17 cellular contexts compared by ENCODE assay signal in the genomic region with DNA sequence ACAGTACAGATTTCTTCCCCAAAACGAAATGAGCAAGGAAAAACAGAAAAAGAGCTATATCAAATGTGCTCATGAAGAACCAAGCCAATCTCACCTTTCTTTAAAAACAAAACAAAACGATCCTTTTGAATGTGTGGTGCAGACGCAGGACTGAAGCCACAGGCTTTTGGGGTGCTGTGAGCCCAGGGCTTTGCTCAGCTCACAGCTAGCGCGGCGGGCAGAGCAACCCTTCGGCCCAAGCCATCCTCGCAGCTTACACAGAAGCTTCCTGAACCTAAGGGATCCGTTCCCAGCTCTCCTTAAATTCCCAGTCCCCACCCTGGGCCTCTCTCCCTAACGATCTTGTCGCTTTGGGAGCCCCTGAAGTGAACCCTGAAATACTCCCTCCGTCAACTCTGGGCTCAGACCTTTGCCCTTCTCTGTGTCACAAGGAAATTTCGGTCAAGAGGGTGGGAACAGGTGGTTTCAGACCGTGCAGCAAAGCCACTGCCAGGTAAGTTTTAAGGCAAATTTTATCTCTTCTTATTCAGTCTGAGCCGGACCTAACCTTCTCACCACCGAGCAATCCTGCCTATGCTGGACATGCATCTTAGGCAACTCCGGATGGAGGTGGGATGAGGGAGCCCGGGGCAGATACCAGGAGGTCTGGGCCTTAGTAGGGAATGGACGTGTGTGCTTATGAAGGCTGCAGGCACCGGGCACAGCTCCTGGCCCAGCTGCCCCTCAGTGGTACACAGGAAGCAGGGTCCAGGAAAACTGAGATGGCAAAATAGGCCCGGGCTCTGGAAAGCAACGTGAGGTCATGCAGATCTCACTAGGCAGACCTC. TPM values are rescaled to one million over a fixed set of nuclear protein-coding genes. Genes with fewer than 3 reads are reported as not detected.
DNase-seq lines count a peak whose midpoint lies in the region; ATAC-seq and TF ChIP-seq lines count a peak whose summit lies in the region.
"Had no signal": no experiment of that assay in that cellular context is flagged by ENCODE, and none has a peak within 500 bp of the region (broad histone marks: within the 10 kb centered on the region; RNA-seq: fewer than 3 reads in every experiment).

No MANE protein-coding gene starts in this region.

- no peaks in the 10 kb centered on the region for H3K9me2 ChIP-seq in OCI-LY7 (ENCODE audit: insufficient read depth, low read length)
- no peaks in the 10 kb centered on the region for H3K9me2 ChIP-seq in hepatocyte (replicated peaks; ENCODE audit: insufficient read depth)

- CTCF ChIA-PET in activated naive CD4-positive, alpha-beta T cell treated with anti-CD3 and anti-CD28 coated beads, Interleukin-2, amount 10 ng/mL, durations not matched to agents 7 days and 5 days (lab: Charles Lee): interaction anchor here (0.6 to 0.8 kb wide), 2 partner anchors 18 to 60 kb away, joined by 3 to 4 read pairs; no protein-coding TSS in a partner anchor
- CTCF ChIA-PET in OCI-LY7 (lab: Charles Lee; ENCODE audit: unreplicated experiment): no interaction called here

- H3K4me3 Mint-ChIP-seq in activated naive CD4-positive, alpha-beta T cell treated with anti-CD3 and anti-CD28 coated beads, Interleukin-2, amount 10 ng/mL, durations not matched to agents 7 days and 5 days: no peak overlapping the region
- H3K4me3 Mint-ChIP-seq in dendritic cell treated with granulocyte-macrophage colony-stimulating factor and Interleukin-4, amounts not matched to agents 40 ng/mL and 50 ng/mL, for 4 days: no peak overlapping the region
- H3K4me3 Mint-ChIP-seq in stimulated activated effector memory CD8-positive, alpha-beta T cell treated with anti-CD3 and anti-CD28 coated beads, Interleukin-12 subunit alpha, Interleukin-12 subunit beta, amount 100 ng/mL, for 72 hours: no peak overlapping the region

- 92% methylated on average over 22 of the region's 22 CpGs for WGBS in hepatocyte (ENCODE audit: low lambda C conversion rate, missing lambda C conversion rate)

- H3K4me3 ChIP-seq in OCI-LY7 (ENCODE audit: low read depth, low read length, poor library complexity, severe bottlenecking) (no peak overlapping the region), hepatocyte (no peak overlapping the region), left ventricle myocardium inferior (no peak overlapping the region)
- H3K4me3 ChIP-seq: right atrium auricular region, tibial nerve had no signal

- ATAC-seq in stimulated activated effector memory CD8-positive, alpha-beta T cell treated with anti-CD3 and anti-CD28 coated beads, Interleukin-12 subunit alpha, Interleukin-12 subunit beta, amount 100 ng/mL, for 72 hours: no peak
- ATAC-seq in HG03097 (IDR thresholded peaks at IDR 0.05; ENCODE audit: low FRiP score, unreplicated experiment): no peak
- ATAC-seq: left ventricle myocardium superior had no signal

- H3K9me3 Mint-ChIP-seq in activated naive CD4-positive, alpha-beta T cell treated with anti-CD3 and anti-CD28 coated beads, Interleukin-2, amount 10 ng/mL, durations not matched to agents 7 days and 5 days: peaks cover 11% of the 10 kb centered on the region
- H3K9me3 Mint-ChIP-seq in dendritic cell treated with granulocyte-macrophage colony-stimulating factor and Interleukin-4, amounts not matched to agents 40 ng/mL and 50 ng/mL, for 4 days: no peaks in the 10 kb centered on the region
- H3K9me3 Mint-ChIP-seq in stimulated activated effector memory CD8-positive, alpha-beta T cell treated with anti-CD3 and anti-CD28 coated beads, Interleukin-12 subunit alpha, Interleukin-12 subunit beta, amount 100 ng/mL, for 72 hours: peaks cover 3% of the 10 kb centered on the region

- no peaks in the 10 kb centered on the region for H3K27me3 ChIP-seq in hepatocyte
- H3K27me3 ChIP-seq in left ventricle myocardium inferior (ENCODE audit: low read depth): peaks cover 8% of the 10 kb centered on the region
- H3K27me3 ChIP-seq: right atrium auricular region, tibial nerve had no signal

- peak overlapping the region; percentile 42 for H3K27ac Mint-ChIP-seq in activated naive CD4-positive, alpha-beta T cell treated with anti-CD3 and anti-CD28 coated beads, Interleukin-2, amount 10 ng/mL, durations not matched to agents 7 days and 5 days
- peak overlapping the region; percentile 73 for H3K27ac Mint-ChIP-seq in dendritic cell treated with granulocyte-macrophage colony-stimulating factor and Interleukin-4, amounts not matched to agents 40 ng/mL and 50 ng/mL, for 4 days
- H3K27ac Mint-ChIP-seq in stimulated activated effector memory CD8-positive, alpha-beta T cell treated with anti-CD3 and anti-CD28 coated beads, Interleukin-12 subunit alpha, Interleukin-12 subunit beta, amount 100 ng/mL, for 72 hours: peak overlapping the region; percentile 34

- peaks cover 30% of the 10 kb centered on the region for H3K4me1 Mint-ChIP-seq in activated naive CD4-positive, alpha-beta T cell treated with anti-CD3 and anti-CD28 coated beads, Interleukin-2, amount 10 ng/mL, durations not matched to agents 7 days and 5 days
- peaks cover 92% of the 10 kb centered on the region for H3K4me1 Mint-ChIP-seq in dendritic cell treated with granulocyte-macrophage colony-stimulating factor and Interleukin-4, amounts not matched to agents 40 ng/mL and 50 ng/mL, for 4 days (ENCODE audit: low read depth)
- H3K4me1 Mint-ChIP-seq in stimulated activated effector memory CD8-positive, alpha-beta T cell treated with anti-CD3 and anti-CD28 coated beads, Interleukin-12 subunit alpha, Interleukin-12 subunit beta, amount 100 ng/mL, for 72 hours: peaks cover 11% of the 10 kb centered on the region

- TF ChIP-seq CTCF in OCI-LY7 (conservative IDR thresholded peaks at IDR 0.05; ENCODE audit: low read length): no peak
- no peak for TF ChIP-seq CTCF in hepatocyte (IDR thresholded peaks at IDR 0.05; ENCODE audit: poor library complexity)
- no peak for TF ChIP-seq CTCF in left ventricle myocardium inferior (IDR thresholded peaks at IDR 0.05; ENCODE audit: borderline replicate concordance)

- H3K27ac ChIP-seq in OCI-LY7 (ENCODE audit: low read depth, low read length, poor library complexity, severe bottlenecking) (no peak overlapping the region), hepatocyte (no peak overlapping the region), left ventricle myocardium inferior (replicated peaks) (no peak overlapping the region)
- H3K27ac ChIP-seq: KMS-11, right atrium auricular region, tibial nerve had no signal

- H3K36me3 ChIP-seq in OCI-LY7 (ENCODE audit: insufficient read depth, low read length) (peaks cover 91% of the 10 kb centered on the region), hepatocyte (replicated peaks; ENCODE audit: insufficient read depth, low read depth) (no peaks in the 10 kb centered on the region), left ventricle myocardium inferior (no peaks in the 10 kb centered on the region)
- H3K36me3 ChIP-seq: right atrium auricular region had no signal

- no peaks in the 10 kb centered on the region for H3K27me3 Mint-ChIP-seq in activated naive CD4-positive, alpha-beta T cell treated with anti-CD3 and anti-CD28 coated beads, Interleukin-2, amount 10 ng/mL, durations not matched to agents 7 days and 5 days
- no peaks in the 10 kb centered on the region for H3K27me3 Mint-ChIP-seq in dendritic cell treated with granulocyte-macrophage colony-stimulating factor and Interleukin-4, amounts not matched to agents 40 ng/mL and 50 ng/mL, for 4 days

- peaks cover 9% of the 10 kb centered on the region for H3K79me2 ChIP-seq in OCI-LY7 (ENCODE audit: insufficient read depth, low read depth, low read length)
- no peaks in the 10 kb centered on the region for H3K79me2 ChIP-seq in hepatocyte

- no peaks in the 10 kb centered on the region for H4K20me1 ChIP-seq in OCI-LY7 (ENCODE audit: insufficient read depth, low read length)
- H4K20me1 ChIP-seq in hepatocyte (ENCODE audit: insufficient read depth, poor library complexity, severe bottlenecking): no peaks in the 10 kb centered on the region

- no peak for DNase-seq in activated naive CD4-positive, alpha-beta T cell treated with anti-CD3 and anti-CD28 coated beads, Interleukin-2, amount 10 ng/mL, durations not matched to agents 7 days and 5 days
- no peak for DNase-seq in activated naive CD4-positive, alpha-beta T cell treated with anti-CD3 and anti-CD28 coated beads, Interleukin-2, amount 50 U/mL, for 16 hours
- no peak for DNase-seq in OCI-LY7 (ENCODE audit: low spot score)
- DNase-seq in stimulated activated effector memory CD8-positive, alpha-beta T cell treated with anti-CD3 and anti-CD28 coated beads, Interleukin-12 subunit alpha, Interleukin-12 subunit beta, amount 100 ng/mL, for 72 hours (ENCODE audit: low spot score in 2 of 2): no peak
- DNase-seq in hepatocyte (ENCODE audit: low spot score): no peak
- no peak for DNase-seq in left ventricle myocardium inferior
- DNase-seq: activated CD8-positive, alpha-beta memory T cell treated with anti-CD3 and anti-CD28 coated beads for 24 hours; activated effector memory CD4-positive, alpha-beta T cell treated with anti-CD3 and anti-CD28 coated beads, Interleukin-2, amount 50 U/mL, for 16 hours; left ventricle myocardium superior; NCI-H1048; SHP77 treated with DMSO at 0.1 percent for 48 hours; T-helper 1 cell had no signal

- peaks cover 75% of the 10 kb centered on the region for H3K36me3 Mint-ChIP-seq in activated naive CD4-positive, alpha-beta T cell treated with anti-CD3 and anti-CD28 coated beads, Interleukin-2, amount 10 ng/mL, durations not matched to agents 7 days and 5 days
- H3K36me3 Mint-ChIP-seq in dendritic cell treated with granulocyte-macrophage colony-stimulating factor and Interleukin-4, amounts not matched to agents 40 ng/mL and 50 ng/mL, for 4 days (ENCODE audit: low read depth): peaks cover 85% of the 10 kb centered on the region
- peaks cover 53% of the 10 kb centered on the region for H3K36me3 Mint-ChIP-seq in stimulated activated effector memory CD8-positive, alpha-beta T cell treated with anti-CD3 and anti-CD28 coated beads, Interleukin-12 subunit alpha, Interleukin-12 subunit beta, amount 100 ng/mL, for 72 hours

- H2AFZ ChIP-seq in OCI-LY7 (ENCODE audit: low read length) (no peak overlapping the region), hepatocyte (no peak overlapping the region)

- no peak overlapping the region for H3K4me2 ChIP-seq in OCI-LY7 (ENCODE audit: low read length)
- H3K4me2 ChIP-seq in hepatocyte: no peak overlapping the region
- H3K4me2 ChIP-seq: KMS-11 had no signal

- BruUV-seq in OCI-LY7 (replicated peaks; lab: Mats Ljungman, UMichigan): TSS peak; percentile 97

- H3K9me3 ChIP-seq in OCI-LY7 (ENCODE audit: low read length) (peaks cover 6% of the 10 kb centered on the region; the same call in 1 of the 2 replicates), hepatocyte (ENCODE audit: low read depth) (no peaks in the 10 kb centered on the region), left ventricle myocardium inferior (replicated peaks) (peaks cover 16% of the 10 kb centered on the region)

- intact Hi-C loops in OCI-LY7 (cut with micrococcal nuclease; ENCODE audit: unreplicated experiment): no loop called here
- intact Hi-C loops in dendritic cell treated with granulocyte-macrophage colony-stimulating factor and Interleukin-4, amounts not matched to agents 40 ng/mL and 50 ng/mL, for 4 days (cut with micrococcal nuclease): no loop called here
- intact Hi-C loops in left ventricle myocardium inferior (cut with micrococcal nuclease): no loop called here

- H3K4me1 ChIP-seq in OCI-LY7 (ENCODE audit: insufficient read depth, low read length, poor library complexity, severe bottlenecking) (no peaks in the 10 kb centered on the region), hepatocyte (ENCODE audit: insufficient read depth) (peaks cover 7% of the 10 kb centered on the region), left ventricle myocardium inferior (peaks cover 3% of the 10 kb centered on the region)
- H3K4me1 ChIP-seq: right atrium auricular region, tibial nerve had no signal

- POLR2A ChIA-PET in OCI-LY7 (lab: Charles Lee): interaction anchor here (0.7 to 1.6 kb wide), 3 partner anchors 11 to 72 kb away, joined by 3 to 6 read pairs (median 3); no protein-coding TSS in a partner anchor

RNA-seq across cellular contexts. Expression of a gene that starts 52.0 kb away (rescaled TPM):
- total RNA-seq in OCI-LY7 (2014; rRNA removed; shearing (Covaris generic)): 119 and 125 TPM in 2 replicates
- total RNA-seq in OCI-LY7 (2022) (214 and 232 TPM in 2 replicates), hepatocyte (30.1 and 32.8 TPM in 2 replicates), left ventricle myocardium inferior (13.3 TPM)
- polyA plus RNA-seq in hepatocyte: 101 and 104 TPM in 2 replicates
